Comparison of ENCODE assay signal across 19 cellular contexts in the genomic region with DNA sequence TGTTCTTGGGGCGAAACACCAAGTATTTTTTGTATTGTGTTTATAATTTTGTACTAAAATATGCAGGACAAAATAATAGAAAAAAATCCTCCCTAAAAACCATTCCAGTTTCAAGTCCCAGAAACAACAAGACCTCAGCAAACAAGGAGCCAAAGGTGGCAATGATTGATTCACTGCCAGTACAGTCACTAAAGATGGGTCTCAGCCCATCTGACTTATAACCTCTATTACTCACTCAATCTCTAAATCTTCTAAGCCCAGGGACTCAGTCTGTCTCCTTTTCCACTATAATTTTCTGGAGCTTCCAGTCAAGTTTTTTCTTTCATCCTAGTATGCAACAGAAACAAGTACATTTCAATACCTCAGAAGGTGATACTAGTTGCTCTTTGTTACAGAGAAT. TPM values are rescaled to one million over a fixed set of nuclear protein-coding genes. Genes with fewer than 3 reads are reported as not detected.
DNase-seq lines count a peak whose midpoint lies in the region; FAIRE-seq and TF ChIP-seq lines count a peak whose summit lies in the region.
"Had no signal": no experiment of that assay in that cellular context is flagged by ENCODE, and none has a peak within 500 bp of the region (broad histone marks: within the 10 kb centered on the region; RNA-seq: fewer than 3 reads in every experiment).

No MANE protein-coding gene starts in this region.

- H3K27ac Mint-ChIP-seq in endothelial cell (ENCODE audit: unreplicated experiment): no peak overlapping the region
- H3K27ac Mint-ChIP-seq: dendritic cell treated with granulocyte-macrophage colony-stimulating factor and Interleukin-4, amounts not matched to agents 40 ng/mL and 50 ng/mL, for 4 days; H9 had no signal

- FAIRE-seq in frontal cortex (lab: Jason Lieb, UNC): no peak
- FAIRE-seq: HTR-8/SVneo had no signal

- no peak overlapping the region for H3K4me3 Mint-ChIP-seq in endothelial cell (ENCODE audit: unreplicated experiment)
- H3K4me3 Mint-ChIP-seq: dendritic cell treated with granulocyte-macrophage colony-stimulating factor and Interleukin-4, amounts not matched to agents 40 ng/mL and 50 ng/mL, for 4 days; H9; neural crest cell had no signal

- peaks cover 2% of the 10 kb centered on the region for H3K4me1 Mint-ChIP-seq in endothelial cell (ENCODE audit: unreplicated experiment)

- TF ChIP-seq CTCF in fibroblast of mammary gland (conservative IDR thresholded peaks at IDR 0.05; ENCODE audit: control insufficient read depth, insufficient read depth, low read depth, low read length) (no peak), endothelial cell (IDR thresholded peaks at IDR 0.05; ENCODE audit: unreplicated experiment) (no peak)

- H3K4me3 ChIP-seq in fibroblast of mammary gland (ENCODE audit: control insufficient read depth, low read depth, low read length): no peak overlapping the region
- H3K4me3 ChIP-seq: upper lobe of left lung had no signal

- no peaks in the 10 kb centered on the region for H3K9me3 Mint-ChIP-seq in endothelial cell (ENCODE audit: unreplicated experiment)
- H3K9me3 Mint-ChIP-seq: dendritic cell treated with granulocyte-macrophage colony-stimulating factor and Interleukin-4, amounts not matched to agents 40 ng/mL and 50 ng/mL, for 4 days; H9 had no signal

- DNase-seq in HEK293T (ENCODE audit: extremely low spot score): no peak
- peak; percentile 37 for DNase-seq in NCI-H226
- peak; percentile 50 for DNase-seq in fibroblast of mammary gland (ENCODE audit: low read depth)
- DNase-seq in renal cortical epithelial cell (ENCODE audit: low read depth): peak; percentile 10
- DNase-seq in frontal cortex (ENCODE audit: low spot score in 2 of 2): no peak
- no peak for DNase-seq in inferior parietal cortex (ENCODE audit: extremely low spot score)
- DNase-seq in endothelial cell (ENCODE audit: low spot score): no peak
- DNase-seq: activated CD4-positive, CD25-positive, alpha-beta regulatory T cell treated with anti-CD3 and anti-CD28 coated beads, Interleukin-2, amount 50 U/mL, for 72 hours; brain microvascular endothelial cell; DND-41; H9; NCI-H1694; NCI-H748 treated with DMSO at 0.1 percent for 48 hours; Right ventricle myocardium superior; stimulated activated CD4-positive, alpha-beta T cell treated with anti-CD3 and anti-CD28 coated beads, Interleukin-4, amount 100 ng/mL, for 1 hour; upper lobe of left lung had no signal

- no peaks in the 10 kb centered on the region for H3K27me3 Mint-ChIP-seq in endothelial cell (ENCODE audit: unreplicated experiment)
- H3K27me3 Mint-ChIP-seq: dendritic cell treated with granulocyte-macrophage colony-stimulating factor and Interleukin-4, amounts not matched to agents 40 ng/mL and 50 ng/mL, for 4 days had no signal

- CTCF ChIA-PET in HEK293T (lab: Yijun Ruan, JAX): no interaction called here

- POLR2A ChIA-PET in HEK293T (lab: Yijun Ruan, JAX): no interaction called here

- no peaks in the 10 kb centered on the region for H3K36me3 Mint-ChIP-seq in endothelial cell (ENCODE audit: low read depth, unreplicated experiment)

TF ChIP-seq in HEK293T, 16 proteins besides CTCF, POLR2A, EP300 and RAD21:
- no peak for TF ChIP-seq L3MBTL2 (conservative IDR thresholded peaks at IDR 0.05)
- TF ChIP-seq, protein P1, sequence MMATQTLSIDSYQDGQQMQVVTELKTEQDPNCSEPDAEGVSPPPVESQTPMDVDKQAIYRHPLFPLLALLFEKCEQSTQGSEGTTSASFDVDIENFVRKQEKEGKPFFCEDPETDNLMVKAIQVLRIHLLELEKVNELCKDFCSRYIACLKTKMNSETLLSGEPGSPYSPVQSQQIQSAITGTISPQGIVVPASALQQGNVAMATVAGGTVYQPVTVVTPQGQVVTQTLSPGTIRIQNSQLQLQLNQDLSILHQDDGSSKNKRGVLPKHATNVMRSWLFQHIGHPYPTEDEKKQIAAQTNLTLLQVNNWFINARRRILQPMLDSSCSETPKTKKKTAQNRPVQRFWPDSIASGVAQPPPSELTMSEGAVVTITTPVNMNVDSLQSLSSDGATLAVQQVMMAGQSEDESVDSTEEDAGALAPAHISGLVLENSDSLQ (IDR thresholded peaks at IDR 0.05): peak; percentile 45; the same call in 1 of the 2 replicates

RNA-seq across cellular contexts. Expression of a gene that starts 33.3 kb away (rescaled TPM):
- total RNA-seq in renal cortical epithelial cell (29.7 and 56.0 TPM in 2 replicates), frontal cortex (66.0 TPM), endothelial cell (ENCODE audit: unreplicated experiment) (34.3 TPM)

Comparison
In these comparisons a context has a peak if more than half of its experiments do, and no peak if none do; other contexts are left out.
1. DNase-seq: peak in NCI-H226 (single experiment), fibroblast of mammary gland (single experiment) and renal cortical epithelial cell (single experiment); none in HEK293T (single experiment), frontal cortex (0 of 2), inferior parietal cortex (single experiment) and endothelial cell (single experiment).